9 cellular contexts compared by ENCODE assay signal in genomic region chr1:201385299-201385891, GRCh38. TPM values are rescaled to one million over a fixed set of nuclear protein-coding genes. Genes with fewer than 3 reads are reported as not detected.
DNase-seq lines count a peak whose midpoint lies in the region; ATAC-seq, FAIRE-seq and TF ChIP-seq lines count a peak whose summit lies in the region.
"Had no signal": no experiment of that assay in that cellular context is flagged by ENCODE, and none has a peak within 500 bp of the region (broad histone marks: within the 10 kb centered on the region; RNA-seq: fewer than 3 reads in every experiment).

No MANE protein-coding gene starts in this region.

- peak; percentile 99 for TF ChIP-seq CTCF in MCF 10A (IDR thresholded peaks at IDR 0.05; ENCODE audit: unreplicated experiment)
- TF ChIP-seq CTCF in HepG2 (CRISPR knock-in tag; IDR thresholded peaks at IDR 0.05), result peak; percentile 95
- peak; percentile 32 to 83 for TF ChIP-seq CTCF in suprapubic skin (IDR thresholded peaks at IDR 0.05)

- H3K9me3 ChIP-seq in Karpas-422 (ENCODE audit: low read length) (no peaks in the 10 kb centered on the region), HepG2 (ENCODE audit: low read length) (no peaks in the 10 kb centered on the region), suprapubic skin (no peaks in the 10 kb centered on the region)

- H4K20me1 ChIP-seq in Karpas-422 (ENCODE audit: insufficient read depth, low read depth, low read length) (peaks cover 4% of the 10 kb centered on the region; the same call in 1 of the 2 replicates), HepG2 (ENCODE audit: insufficient read depth, low read length) (no peaks in the 10 kb centered on the region)

- no peak overlapping the region for H3K4me3 Mint-ChIP-seq in MCF 10A (ENCODE audit: unreplicated experiment)
- H3K4me3 Mint-ChIP-seq: T-helper 1 cell treated with Interleukin-12 subunit alpha and Interleukin-12 subunit beta and Interleukin-4 antibody, amounts not matched to agents 30 μg/mL and 1 μg/mL, for 36 hours had no signal

- FAIRE-seq in HepG2 (lab: Jason Lieb, UNC), result peak; percentile 80

- intact Hi-C loops in MCF 10A (cut with micrococcal nuclease) (loop anchor here (1.0 to 2.0 kb wide), 3 partner anchors 14 to 127 kb away; partner anchors contain the start of gene LAD1), HepG2 (cut with micrococcal nuclease; ENCODE audit: unreplicated experiment) (loop anchor here (1.0 kb wide), 2 partner anchors 12 to 23 kb away; no protein-coding TSS in a partner anchor)

- no peak overlapping the region for H3K4me2 ChIP-seq in Karpas-422 (ENCODE audit: low read depth, low read length, poor library complexity, severe bottlenecking)
- no peak overlapping the region for H3K4me2 ChIP-seq in HepG2 (ENCODE audit: low read depth, low read length)

- H3K79me2 ChIP-seq in Karpas-422 (ENCODE audit: low read length) (no peaks in the 10 kb centered on the region), HepG2 (ENCODE audit: insufficient read depth, low read length) (no peaks in the 10 kb centered on the region)

- no peak overlapping the region for H3K4me3 ChIP-seq in Karpas-422 (ENCODE audit: low read length)
- H3K4me3 ChIP-seq in HepG2 (replicated peaks in 1 of 3; ENCODE audit: insufficient read depth in 1 of 3, low read depth in 2 of 3, low read length in 3 of 3), result no peak overlapping the region
- no peak overlapping the region for H3K4me3 ChIP-seq in suprapubic skin

- H3K9me3 Mint-ChIP-seq in MCF 10A (ENCODE audit: unreplicated experiment), result no peaks in the 10 kb centered on the region
- H3K9me3 Mint-ChIP-seq: T-helper 1 cell treated with Interleukin-12 subunit alpha and Interleukin-12 subunit beta and Interleukin-4 antibody, amounts not matched to agents 30 μg/mL and 1 μg/mL, for 36 hours had no signal

- in situ Hi-C loops in HepG2 (cut with HindIII; ENCODE audit: extremely low pct_ligation_motif_present, low pct_unique_long_range_greater_than_20kb), result no loop called here

- H3K36me3 Mint-ChIP-seq in MCF 10A (ENCODE audit: insufficient read depth, unreplicated experiment), result peaks cover 12% of the 10 kb centered on the region

- H3K27ac ChIP-seq in Karpas-422 (ENCODE audit: low read length) (no peak overlapping the region), HepG2 (ENCODE audit: extremely low read length, insufficient read depth, low read length) (no peak overlapping the region), suprapubic skin (no peak overlapping the region)

- H3K9me2 ChIP-seq in Karpas-422 (replicated peaks; ENCODE audit: insufficient read depth, low read length), result no peaks in the 10 kb centered on the region

- no peaks in the 10 kb centered on the region for H3K27me3 Mint-ChIP-seq in MCF 10A (ENCODE audit: insufficient read depth, unreplicated experiment)

- no peak overlapping the region for H3K27ac Mint-ChIP-seq in MCF 10A (ENCODE audit: low read depth, unreplicated experiment)
- H3K27ac Mint-ChIP-seq: T-helper 1 cell treated with Interleukin-12 subunit alpha and Interleukin-12 subunit beta and Interleukin-4 antibody, amounts not matched to agents 30 μg/mL and 1 μg/mL, for 36 hours had no signal

- peak; percentile 82 for DNase-seq in DMS153 treated with DMSO at 0.1 percent for 48 hours (lab: John Stamatoyannopoulos, UW; ENCODE audit: unreplicated experiment)
- peak; percentile 82 for DNase-seq in Karpas-422
- DNase-seq in SK-N-DZ (ENCODE audit: low spot score), result peak; percentile 25
- DNase-seq in MCF 10A (ENCODE audit: unreplicated experiment), result peak; percentile 80
- DNase-seq in HepG2 (ENCODE audit: low spot score), result peak; percentile 62
- DNase-seq in suprapubic skin (ENCODE audit: low spot score in 2 of 2), result no peak

- CTCF ChIA-PET in MCF 10A (lab: Yijun Ruan, JAX), result interaction anchor here (0.5 to 20.0 kb wide), 54 partner anchors 10 to 875 kb away, joined by 3 to 539 read pairs (median 5); partner anchors contain the start of gene PHLDA3
- CTCF ChIA-PET in HepG2 (lab: Yijun Ruan, JAX; ENCODE audit: low intra/inter-chr PET ratio, low total read pairs), result interaction anchor here (1.1 to 3.8 kb wide), 4 partner anchors 12 to 128 kb away, joined by 3 to 65 read pairs (median 3); no protein-coding TSS in a partner anchor

- TF ChIP-seq POLR2A in HepG2 (IDR thresholded peaks at IDR 0.05; ENCODE audit: insufficient read depth in 1 of 2, low read depth in 2 of 2, low read length in 2 of 2) (no peak), suprapubic skin (IDR thresholded peaks at IDR 0.05) (no peak)

- H2AFZ ChIP-seq in Karpas-422 (ENCODE audit: low read length), result no peak overlapping the region
- no peak overlapping the region for H2AFZ ChIP-seq in HepG2 (ENCODE audit: low read length)

- WGBS in HepG2 (ENCODE audit: low lambda C conversion rate), result 65% methylated on average over 7 of the region's 8 CpGs
- WGBS in suprapubic skin, result 59% methylated on average over 3 of the region's 8 CpGs

- H3K4me1 ChIP-seq in Karpas-422 (ENCODE audit: low read length), result no peaks in the 10 kb centered on the region
- no peaks in the 10 kb centered on the region for H3K4me1 ChIP-seq in HepG2 (ENCODE audit: insufficient read depth, low read length)
- H3K4me1 ChIP-seq in suprapubic skin, result peaks cover 22% of the 10 kb centered on the region

- TF ChIP-seq EP300 in HepG2 (IDR thresholded peaks at IDR 0.05; ENCODE audit: low read depth in 2 of 2, low read length in 2 of 2), result no peak
- TF ChIP-seq EP300 in HepG2 (CRISPR knock-in tag; IDR thresholded peaks at IDR 0.05; ENCODE audit: borderline replicate concordance), result no peak
- TF ChIP-seq EP300 in suprapubic skin (IDR thresholded peaks at IDR 0.05), result no peak

- no peak overlapping the region for H3K9ac ChIP-seq in Karpas-422 (ENCODE audit: low read length)
- no peak overlapping the region for H3K9ac ChIP-seq in HepG2 (ENCODE audit: insufficient read depth, low read depth, low read length)

- BruUV-seq in MCF 10A (replicated peaks; lab: Mats Ljungman, UMichigan), result no TSS peak
- no TSS peak for BruUV-seq in HepG2 (replicated peaks; lab: Mats Ljungman, UMichigan)

- H3K36me3 ChIP-seq in Karpas-422 (ENCODE audit: insufficient read depth, low read length) (no peaks in the 10 kb centered on the region), HepG2 (replicated peaks in 1 of 2; ENCODE audit: control insufficient read depth in 1 of 2, insufficient read depth in 2 of 2, low read length in 2 of 2) (peaks cover 13 to 46% of the 10 kb centered on the region in 2 experiments; a peak in 4 of 5 replicates), suprapubic skin (peaks cover 13% of the 10 kb centered on the region)

- ATAC-seq in GM19438 (IDR thresholded peaks at IDR 0.05; ENCODE audit: low read depth, unreplicated experiment), result peak; percentile 88
- ATAC-seq in HepG2, result peak; percentile 95
- ATAC-seq in GM19035 (IDR thresholded peaks at IDR 0.05; ENCODE audit: unreplicated experiment), result no peak

- H3K4me1 Mint-ChIP-seq in MCF 10A (ENCODE audit: insufficient read depth, unreplicated experiment), result peaks cover 19% of the 10 kb centered on the region

- POLR2A ChIA-PET in MCF 10A (lab: Yijun Ruan, JAX) (interaction anchor here (0.9 to 2.1 kb wide), 10 partner anchors 9 to 111 kb away, joined by 3 to 5 read pairs (median 4); partner anchors contain the start of gene PHLDA3), HepG2 (lab: Yijun Ruan, JAX) (interaction anchor here (1.4 to 2.0 kb wide), 2 partner anchors 12 to 20 kb away, joined by 7 to 18 read pairs; no protein-coding TSS in a partner anchor)

- H3K27me3 ChIP-seq in Karpas-422 (ENCODE audit: low read length), result no peaks in the 10 kb centered on the region
- no peaks in the 10 kb centered on the region for H3K27me3 ChIP-seq in HepG2 (ENCODE audit: control insufficient read depth in 1 of 2, insufficient read depth in 2 of 2, low read length in 2 of 2)
- no peaks in the 10 kb centered on the region for H3K27me3 ChIP-seq in suprapubic skin

- TF ChIP-seq RAD21 in HepG2 (CRISPR knock-in tag; IDR thresholded peaks at IDR 0.05), result peak; percentile 89

RNA-seq across cellular contexts. Expression of gene TNNT2, which starts 7.9 kb away (rescaled TPM):
- 0.11 and 0.37 TPM in 2 replicates for total RNA-seq in Karpas-422 (2014; rRNA removed; shearing (Covaris generic); ENCODE audit: low replicate concordance)
- polyA plus RNA-seq in SK-N-DZ (2014; cell fraction: cytosol; rRNA removed), result 1.2 and 4.1 TPM in 2 replicates
- polyA plus RNA-seq in SK-N-DZ (2014; cell fraction: nucleus; rRNA removed), result 4.4 and 4.5 TPM in 2 replicates
- total RNA-seq in MCF 10A (2022) (0.37 and 0.61 TPM in 2 replicates), HepG2 (2016; rRNA removed; fragmentation: Illumina TruSeq; extraction: Trizol) (0.20 TPM in 1 of 2 replicates, not detected in the other), suprapubic skin (10 to 100 TPM in 3 of 4 donors, 1 to 10 TPM in 1; 7.9 to 54.6 (median 19.0) TPM)
- not detected in 2 replicates for total RNA-seq in HepG2 (2016; cell fraction: cytosol; rRNA removed; fragmentation: Illumina TruSeq; extraction: Trizol; ENCODE audit: low read depth)
- 0.17 TPM in 1 of 2 replicates, not detected in the other for total RNA-seq in HepG2 (2016; cell fraction: insoluble cytoplasmic fraction; rRNA removed; fragmentation: Illumina TruSeq; extraction: Trizol)
- total RNA-seq in HepG2 (2016; cell fraction: membrane; rRNA removed; fragmentation: Illumina TruSeq; extraction: Trizol), result not detected in 2 replicates
- total RNA-seq in HepG2 (2016; cell fraction: nucleus; rRNA removed; fragmentation: Illumina TruSeq; extraction: Trizol), result 0.71 and 0.88 TPM in 2 replicates
- 0.63 and 1.3 TPM in 2 replicates for polyA plus RNA-seq in HepG2 (2011; rRNA removed)
- polyA plus RNA-seq in HepG2 (2011; cell fraction: cytosol; rRNA removed), result 0.03 and 0.09 TPM in 2 replicates
- polyA plus RNA-seq in HepG2 (2011; cell fraction: nucleus; rRNA removed), result 5.4 and 9.7 TPM in 2 replicates
- polyA plus RNA-seq in HepG2 (2012), result 3.1 and 5.5 TPM in 2 replicates
- not detected in 2 replicates for polyA plus RNA-seq in HepG2 (2016; cell fraction: cytosol; fragmentation: Illumina TruSeq; extraction: Trizol; ENCODE audit: low read depth)
- polyA plus RNA-seq in HepG2 (2016; cell fraction: insoluble cytoplasmic fraction; fragmentation: Illumina TruSeq; extraction: Trizol; ENCODE audit: low read depth), result not detected in 2 replicates
- not detected in 2 replicates for polyA plus RNA-seq in HepG2 (2016; cell fraction: membrane; fragmentation: Illumina TruSeq; extraction: Trizol; ENCODE audit: low read depth)
- polyA plus RNA-seq in HepG2 (2016; cell fraction: nucleus; fragmentation: Illumina TruSeq; extraction: Trizol; ENCODE audit: insufficient read depth, low read depth), result 1.6 TPM in 1 of 2 replicates, not detected in the other
- polyA minus RNA-seq in HepG2 (2011; rRNA and poly(A)+ RNA removed; ENCODE audit: low replicate concordance), result 0.28 and 1.7 TPM in 2 replicates
- polyA minus RNA-seq in HepG2 (2011; cell fraction: cytosol; rRNA and poly(A)+ RNA removed), result not detected in 2 replicates
- polyA minus RNA-seq in HepG2 (2011; cell fraction: nucleus; rRNA and poly(A)+ RNA removed), result 7.9 and 9.4 TPM in 2 replicates

RNA-seq across cellular contexts. Expression of gene LAD1, which starts 13.7 kb away (rescaled TPM):
- 0.76 and 1.2 TPM in 2 replicates for total RNA-seq in Karpas-422 (2014; rRNA removed; shearing (Covaris generic); ENCODE audit: low replicate concordance)
- polyA plus RNA-seq in SK-N-DZ (2014; cell fraction: cytosol; rRNA removed), result 0.16 TPM in 1 of 2 replicates, not detected in the other
- polyA plus RNA-seq in SK-N-DZ (2014; cell fraction: nucleus; rRNA removed), result not detected in 2 replicates
- total RNA-seq in MCF 10A (2022), result 21.4 and 40.9 TPM in 2 replicates
- total RNA-seq in HepG2 (2016; rRNA removed; fragmentation: Illumina TruSeq; extraction: Trizol), result 41.2 and 65.6 TPM in 2 replicates
- 11.0 and 15.5 TPM in 2 replicates for total RNA-seq in HepG2 (2016; cell fraction: cytosol; rRNA removed; fragmentation: Illumina TruSeq; extraction: Trizol; ENCODE audit: low read depth)
- total RNA-seq in HepG2 (2016; cell fraction: insoluble cytoplasmic fraction; rRNA removed; fragmentation: Illumina TruSeq; extraction: Trizol), result 41.4 and 67.3 TPM in 2 replicates
- total RNA-seq in HepG2 (2016; cell fraction: membrane; rRNA removed; fragmentation: Illumina TruSeq; extraction: Trizol), result 26.5 and 29.9 TPM in 2 replicates
- total RNA-seq in HepG2 (2016; cell fraction: nucleus; rRNA removed; fragmentation: Illumina TruSeq; extraction: Trizol), result 43.9 and 47.8 TPM in 2 replicates
- 10.8 and 16.3 TPM in 2 replicates for polyA plus RNA-seq in HepG2 (2011; rRNA removed)
- polyA plus RNA-seq in HepG2 (2011; cell fraction: cytosol; rRNA removed), result 9.4 and 9.8 TPM in 2 replicates
- polyA plus RNA-seq in HepG2 (2011; cell fraction: nucleus; rRNA removed), result 11.5 and 21.4 TPM in 2 replicates
- polyA plus RNA-seq in HepG2 (2012), result 18.4 and 19.1 TPM in 2 replicates
- 11.7 and 13.7 TPM in 2 replicates for polyA plus RNA-seq in HepG2 (2016; cell fraction: cytosol; fragmentation: Illumina TruSeq; extraction: Trizol; ENCODE audit: low read depth)
- 55.2 and 58.0 TPM in 2 replicates for polyA plus RNA-seq in HepG2 (2016; cell fraction: insoluble cytoplasmic fraction; fragmentation: Illumina TruSeq; extraction: Trizol; ENCODE audit: low read depth)
- polyA plus RNA-seq in HepG2 (2016; cell fraction: membrane; fragmentation: Illumina TruSeq; extraction: Trizol; ENCODE audit: low read depth), result 25.4 and 27.9 TPM in 2 replicates
- 64.1 and 70.5 TPM in 2 replicates for polyA plus RNA-seq in HepG2 (2016; cell fraction: nucleus; fragmentation: Illumina TruSeq; extraction: Trizol; ENCODE audit: insufficient read depth, low read depth)
- polyA minus RNA-seq in HepG2 (2011; rRNA and poly(A)+ RNA removed; ENCODE audit: low replicate concordance), result 0.16 and 19.5 TPM in 2 replicates
- 6.4 and 8.8 TPM in 2 replicates for polyA minus RNA-seq in HepG2 (2011; cell fraction: cytosol; rRNA and poly(A)+ RNA removed)
- polyA minus RNA-seq in HepG2 (2011; cell fraction: nucleus; rRNA and poly(A)+ RNA removed), result 22.8 and 27.4 TPM in 2 replicates
- total RNA-seq in suprapubic skin, result 100 to 1,000 TPM; 175 to 303 (median 218) TPM

RNA-seq across cellular contexts. Expression of gene TNNI1, which starts 36.1 kb away (rescaled TPM):
- 333 and 375 TPM in 2 replicates for total RNA-seq in Karpas-422 (2014; rRNA removed; shearing (Covaris generic); ENCODE audit: low replicate concordance)
- polyA plus RNA-seq in SK-N-DZ (2014; cell fraction: cytosol; rRNA removed), result 3.8 and 6.7 TPM in 2 replicates
- 1.3 and 3.4 TPM in 2 replicates for polyA plus RNA-seq in SK-N-DZ (2014; cell fraction: nucleus; rRNA removed)
- 0.05 TPM in 1 of 2 replicates, not detected in the other for total RNA-seq in MCF 10A (2022)
- not detected in 2 replicates for total RNA-seq in HepG2 (2016; rRNA removed; fragmentation: Illumina TruSeq; extraction: Trizol)
- total RNA-seq in HepG2 (2016; cell fraction: cytosol; rRNA removed; fragmentation: Illumina TruSeq; extraction: Trizol; ENCODE audit: low read depth), result 0.09 TPM in 1 of 2 replicates, not detected in the other
- total RNA-seq in HepG2 (2016; cell fraction: insoluble cytoplasmic fraction; rRNA removed; fragmentation: Illumina TruSeq; extraction: Trizol), result not detected in 2 replicates
- total RNA-seq in HepG2 (2016; cell fraction: membrane; rRNA removed; fragmentation: Illumina TruSeq; extraction: Trizol), result 0.03 TPM in 1 of 2 replicates, not detected in the other
- total RNA-seq in HepG2 (2016; cell fraction: nucleus; rRNA removed; fragmentation: Illumina TruSeq; extraction: Trizol), result not detected in 2 replicates
- not detected in 2 replicates for polyA plus RNA-seq in HepG2 (2011; rRNA removed)
- not detected in 2 replicates for polyA plus RNA-seq in HepG2 (2011; cell fraction: cytosol; rRNA removed)
- not detected in 2 replicates for polyA plus RNA-seq in HepG2 (2011; cell fraction: nucleus; rRNA removed)
- polyA plus RNA-seq in HepG2 (2012), result 0.59 and 0.61 TPM in 2 replicates
- polyA plus RNA-seq in HepG2 (2016; cell fraction: cytosol; fragmentation: Illumina TruSeq; extraction: Trizol; ENCODE audit: low read depth), result not detected in 2 replicates
- not detected in 2 replicates for polyA plus RNA-seq in HepG2 (2016; cell fraction: insoluble cytoplasmic fraction; fragmentation: Illumina TruSeq; extraction: Trizol; ENCODE audit: low read depth)
- polyA plus RNA-seq in HepG2 (2016; cell fraction: membrane; fragmentation: Illumina TruSeq; extraction: Trizol; ENCODE audit: low read depth), result not detected in 2 replicates
- polyA plus RNA-seq in HepG2 (2016; cell fraction: nucleus; fragmentation: Illumina TruSeq; extraction: Trizol; ENCODE audit: insufficient read depth, low read depth), result not detected in 2 replicates
- not detected in 2 replicates for polyA minus RNA-seq in HepG2 (2011; rRNA and poly(A)+ RNA removed; ENCODE audit: low replicate concordance)
- not detected in 2 replicates for polyA minus RNA-seq in HepG2 (2011; cell fraction: cytosol; rRNA and poly(A)+ RNA removed)
- 0.12 and 0.13 TPM in 2 replicates for polyA minus RNA-seq in HepG2 (2011; cell fraction: nucleus; rRNA and poly(A)+ RNA removed)
- total RNA-seq in suprapubic skin, result under 1 TPM in 2 of 4 donors, not detected in 2; 0.23 to 0.44 TPM

Comparison
In these comparisons a context has a peak if more than half of its experiments do, and no peak if none do; other contexts are left out.
1. DNase-seq: peak in DMS153 treated with DMSO at 0.1 percent for 48 hours (single experiment), Karpas-422 (single experiment), SK-N-DZ (single experiment), MCF 10A (single experiment) and HepG2 (single experiment); none in suprapubic skin (0 of 2).
2. RNA of gene TNNI1, which starts 36.1 kb away (total RNA-seq): 333 to 375 TPM in Karpas-422; 0.23 to 0.44 TPM in suprapubic skin, 0.05 TPM in MCF 10A and 0.03 to 0.09 TPM in HepG2; every median in the first group is over 100 times any median in the second.
3. Peak in every context shown above with its lines, with median percentiles within 50 percentile points of each other: CTCF ChIP-seq.